In genomic region chrX:17033225-17033624, GRCh38 we compare ENCODE assay signal across 23 cellular contexts.
DNase-seq lines count a peak whose midpoint lies in the region; ATAC-seq, FAIRE-seq and TF ChIP-seq lines count a peak whose summit lies in the region.
"Had no signal": no experiment of that assay in that cellular context is flagged by ENCODE, and none has a peak within 500 bp of the region (broad histone marks: within the 10 kb centered on the region; RNA-seq: fewer than 3 reads in every experiment).

No MANE protein-coding gene starts in this region.

- H2BK12ac ChIP-seq in H1 (ENCODE audit: low read depth, low read length), result no peak overlapping the region

- POLR2A ChIA-PET in H1 (lab: Charles Lee; ENCODE audit: partially characterized antibody), result interaction anchor here (1.2 kb wide), 1 partner anchor 9 kb away, joined by 3 read pairs; no protein-coding TSS in a partner anchor

- H3K23ac ChIP-seq in H1 (ENCODE audit: insufficient read length), result no peak overlapping the region

- H3K4ac ChIP-seq in H1 (replicated peaks; ENCODE audit: insufficient read length, low read depth, low read length), result no peak overlapping the region

- no peak overlapping the region for H3K18ac ChIP-seq in H1 (ENCODE audit: extremely low read depth, low read length)

- H3K9me3 Mint-ChIP-seq in Calu3 (ENCODE audit: low read depth, unreplicated experiment) (no peaks in the 10 kb centered on the region), chondrocyte (ENCODE audit: low read depth) (no peaks in the 10 kb centered on the region)
- H3K9me3 Mint-ChIP-seq: CD14-positive monocyte had no signal

- H3K23me2 ChIP-seq in H1 (ENCODE audit: low read depth, low read length), result no peaks in the 10 kb centered on the region; the same call in 1 of the 2 replicates

- TF ChIP-seq CTCF in Calu3 (IDR thresholded peaks at IDR 0.05; ENCODE audit: unreplicated experiment) (no peak), adrenal gland (IDR thresholded peaks at IDR 0.05) (no peak), H1 (IDR thresholded peaks at IDR 0.05; ENCODE audit: control extremely low read depth in 1 of 3, insufficient read depth in 1 of 3, low read depth in 1 of 3, low read length in 3 of 3) (no peak), stomach (IDR thresholded peaks at IDR 0.05) (no peak), tibial nerve (IDR thresholded peaks at IDR 0.05) (no peak), chondrocyte (IDR thresholded peaks at IDR 0.05) (no peak)

- H2BK20ac ChIP-seq in H1 (ENCODE audit: low read length), result no peak overlapping the region

- H3K27ac Mint-ChIP-seq in Calu3 (ENCODE audit: unreplicated experiment) (peak overlapping the region; percentile 47), chondrocyte (ENCODE audit: unreplicated experiment) (no peak overlapping the region)

- no peak overlapping the region for H3K14ac ChIP-seq in H1 (ENCODE audit: insufficient read length)

- no peaks in the 10 kb centered on the region for H3K79me2 ChIP-seq in H1 (ENCODE audit: control insufficient read depth in 1 of 2, insufficient read depth in 2 of 2, low read length in 2 of 2)

- no peak overlapping the region for H2BK5ac ChIP-seq in H1 (ENCODE audit: low read depth, low read length)

- no peak overlapping the region for H3K9ac ChIP-seq in H1 (replicated peaks in 1 of 4; ENCODE audit: extremely low read depth in 1 of 4, low read depth in 3 of 4, low read length in 3 of 4)
- H3K9ac ChIP-seq: GM23248 had no signal

- H3K27me3 Mint-ChIP-seq in Calu3 (ENCODE audit: unreplicated experiment) (no peaks in the 10 kb centered on the region), chondrocyte (ENCODE audit: low read depth) (peaks cover 6% of the 10 kb centered on the region)

- no peaks in the 10 kb centered on the region for H3K9me3 ChIP-seq in adrenal gland (replicated peaks in 1 of 3)
- no peaks in the 10 kb centered on the region for H3K9me3 ChIP-seq in H1 (ENCODE audit: insufficient read depth in 2 of 2, low read depth in 1 of 2, low read length in 1 of 2)
- H3K9me3 ChIP-seq in stomach, result no peaks in the 10 kb centered on the region
- no peaks in the 10 kb centered on the region for H3K9me3 ChIP-seq in tibial nerve

- TF ChIP-seq EP300 in H1 (IDR thresholded peaks at IDR 0.05; ENCODE audit: borderline replicate concordance in 1 of 2, low read depth in 2 of 2, low read length in 2 of 2), result no peak
- no peak for TF ChIP-seq EP300 in stomach (IDR thresholded peaks at IDR 0.05)
- TF ChIP-seq EP300 in tibial nerve (IDR thresholded peaks at IDR 0.05), result no peak

- H4K20me1 ChIP-seq in H1 (replicated peaks in 1 of 2; ENCODE audit: control insufficient read depth in 1 of 2, insufficient read depth in 2 of 2, low read length in 2 of 2), result no peaks in the 10 kb centered on the region

- H3K4me1 ChIP-seq in adrenal gland (replicated peaks in 1 of 2), result peaks cover 0 to 9% of the 10 kb centered on the region in 2 donors
- no peaks in the 10 kb centered on the region for H3K4me1 ChIP-seq in H1 (replicated peaks in 1 of 4; ENCODE audit: control insufficient read depth in 3 of 4, insufficient read depth in 4 of 4, low read length in 3 of 4)
- peaks cover 8 to 44% (median 9%) of the 10 kb centered on the region in 4 donors for H3K4me1 ChIP-seq in stomach
- peaks cover 0 to 6% (median 0%) of the 10 kb centered on the region in 4 donors for H3K4me1 ChIP-seq in tibial nerve

- no peak overlapping the region for H3K56ac ChIP-seq in H1 (replicated peaks; ENCODE audit: insufficient read length, low read depth, low read length)

- H4K91ac ChIP-seq in H1 (replicated peaks; ENCODE audit: insufficient read length, low read length), result no peak overlapping the region

- no peak overlapping the region for H2AFZ ChIP-seq in H1 (ENCODE audit: low read length)
- H2AFZ ChIP-seq: GM23248 had no signal

- no TSS peak for BruUV-seq in Calu3 (replicated peaks; lab: Mats Ljungman, UMichigan)

- DNase-seq in Calu3, result no peak
- DNase-seq in adrenal gland, result no peak
- no peak for DNase-seq in H1 (ENCODE audit: low read depth in 1 of 2, low spot score in 2 of 2)
- DNase-seq in stomach, result no peak
- no peak for DNase-seq in tibial nerve (ENCODE audit: low spot score in 2 of 2)
- no peak for DNase-seq in caudate nucleus (lab: John Stamatoyannopoulos, UW)
- DNase-seq in chondrocyte (ENCODE audit: low spot score), result no peak
- DNase-seq: COR-L47, DMS53, GM23248, MV-4-11, NCI-H1417 treated with DMSO at 0.1 percent for 48 hours, NCI-H1930, NCI-H2171 treated with DMSO at 0.1 percent for 48 hours, NCI-H774 had no signal

- ATAC-seq in GM19455 (IDR thresholded peaks at IDR 0.05; ENCODE audit: unreplicated experiment), result no peak
- ATAC-seq: HCT116, Panc1, Right ventricle myocardium inferior had no signal

- no peak for TF ChIP-seq RAD21 in H1 (IDR thresholded peaks at IDR 0.05 in 1 of 2, conservative IDR thresholded peaks at IDR 0.05 in 1 of 2; ENCODE audit: low read depth in 2 of 2, low read length in 2 of 2)

- H2BK15ac ChIP-seq in H1 (ENCODE audit: low read length), result no peak overlapping the region

- H3K4me3 Mint-ChIP-seq in Calu3 (ENCODE audit: low read depth, unreplicated experiment) (peak overlapping the region; percentile 3), chondrocyte (ENCODE audit: unreplicated experiment) (no peak overlapping the region)
- H3K4me3 Mint-ChIP-seq: CD14-positive monocyte had no signal

- no peak overlapping the region for H4K8ac ChIP-seq in H1 (ENCODE audit: extremely low read depth, insufficient read depth, low read length)

- no peak overlapping the region for H2BK120ac ChIP-seq in H1 (replicated peaks; ENCODE audit: low read depth, low read length)

- no peak overlapping the region for H2AK5ac ChIP-seq in H1 (ENCODE audit: low read depth, low read length)

- no peak for TF ChIP-seq POLR2A in adrenal gland (IDR thresholded peaks at IDR 0.05)
- no peak for TF ChIP-seq POLR2A in H1 (IDR thresholded peaks at IDR 0.05; ENCODE audit: control extremely low read depth in 1 of 2, low read depth in 2 of 2, low read length in 2 of 2)
- no peak for TF ChIP-seq POLR2A in stomach (IDR thresholded peaks at IDR 0.05)
- no peak for TF ChIP-seq POLR2A in tibial nerve (IDR thresholded peaks at IDR 0.05)

- no peaks in the 10 kb centered on the region for H3K79me1 ChIP-seq in H1 (ENCODE audit: low read depth, low read length)

- H3K27ac ChIP-seq in adrenal gland (peak overlapping the region in 3 of 5 donors; percentile 58 to 85 (median 77)), H1 (ENCODE audit: low read depth, low read length) (no peak overlapping the region), stomach (peak overlapping the region in 3 of 5 donors; percentile 68 to 79 (median 72)), tibial nerve (no peak overlapping the region), caudate nucleus (ENCODE audit: low read depth, low read length) (no peak overlapping the region)
- H3K27ac ChIP-seq: HL-60, SK-N-MC had no signal

- H3K36me3 Mint-ChIP-seq in Calu3 (ENCODE audit: insufficient read depth, unreplicated experiment) (no peaks in the 10 kb centered on the region), chondrocyte (ENCODE audit: low read depth) (peaks cover 2% of the 10 kb centered on the region)

- peaks cover 68% of the 10 kb centered on the region for H3K4me1 Mint-ChIP-seq in Calu3 (ENCODE audit: low read depth, unreplicated experiment)
- H3K4me1 Mint-ChIP-seq in chondrocyte (ENCODE audit: low read depth), result peaks cover 37% of the 10 kb centered on the region

- CTCF ChIA-PET in Calu3 (lab: Charles Lee), result no interaction called here
- CTCF ChIA-PET in H1 (lab: Charles Lee; ENCODE audit: partially characterized antibody), result no interaction called here

- H3K27me3 ChIP-seq in adrenal gland (peaks cover 4% of the 10 kb centered on the region), H1 (replicated peaks in 1 of 4; ENCODE audit: control insufficient read depth in 3 of 4, extremely low read depth in 1 of 4, insufficient read depth in 3 of 4, low read length in 3 of 4) (no peaks in the 10 kb centered on the region), stomach (no peaks in the 10 kb centered on the region), tibial nerve (peaks cover 0 to 5% of the 10 kb centered on the region in 2 donors)

- no peak overlapping the region for H4K5ac ChIP-seq in H1 (ENCODE audit: insufficient read length, low read depth, low read length)

- FAIRE-seq in H1 (lab: Jason Lieb, UNC), result peak; percentile 52
- FAIRE-seq: GM19239 had no signal

- intact Hi-C loops in Calu3 (cut with micrococcal nuclease; ENCODE audit: unreplicated experiment), result loop anchor here (10.0 kb wide), 1 partner anchor 78 kb away; no protein-coding TSS in a partner anchor
- intact Hi-C loops in adrenal gland (cut with DNase I), result no loop called here
- intact Hi-C loops in stomach (cut with DNase I; ENCODE audit: low total_unique reads), result no loop called here

- H3K4me2 ChIP-seq in H1 (ENCODE audit: insufficient read depth in 1 of 2, low read depth in 2 of 2, low read length in 2 of 2), result no peak overlapping the region

- H3K36me3 ChIP-seq in adrenal gland (replicated peaks in 1 of 2), result no peaks in the 10 kb centered on the region
- no peaks in the 10 kb centered on the region for H3K36me3 ChIP-seq in H1 (ENCODE audit: control insufficient read depth in 2 of 4, insufficient read depth in 4 of 4, low read length in 3 of 4)
- no peaks in the 10 kb centered on the region for H3K36me3 ChIP-seq in stomach
- no peaks in the 10 kb centered on the region for H3K36me3 ChIP-seq in tibial nerve

- H3K4me3 ChIP-seq in adrenal gland, result no peak overlapping the region
- H3K4me3 ChIP-seq in H1 (ENCODE audit: extremely low read depth in 1 of 4, insufficient read depth in 2 of 4, low read depth in 3 of 4, low read length in 4 of 4), result no peak overlapping the region
- H3K4me3 ChIP-seq in stomach, result no peak overlapping the region
- no peak overlapping the region for H3K4me3 ChIP-seq in tibial nerve
- H3K4me3 ChIP-seq: GM23248, SK-N-MC had no signal

TF ChIP-seq in H1, 55 proteins besides CTCF, POLR2A, EP300 and RAD21:
- TF ChIP-seq SRF (IDR thresholded peaks at IDR 0.05; ENCODE audit: low read depth, low read length) (no peak), FOSL1 (IDR thresholded peaks at IDR 0.05; ENCODE audit: insufficient read depth, low read depth, low read length) (no peak), GABPA (IDR thresholded peaks at IDR 0.05; ENCODE audit: borderline replicate concordance, insufficient read depth, low read length) (no peak), TBP (IDR thresholded peaks at IDR 0.05; ENCODE audit: low read depth, low read length) (no peak), ZNF274 (IDR thresholded peaks at IDR 0.05; ENCODE audit: borderline replicate concordance, extremely low read depth, low read length) (no peak), RBBP5 (IDR thresholded peaks at IDR 0.05; ENCODE audit: borderline replicate concordance, low read depth, low read length) (no peak), CTBP2 (IDR thresholded peaks at IDR 0.05; ENCODE audit: borderline replicate concordance, insufficient read depth, insufficient read length, low read length) (no peak)
- TF ChIP-seq, protein P1, sequence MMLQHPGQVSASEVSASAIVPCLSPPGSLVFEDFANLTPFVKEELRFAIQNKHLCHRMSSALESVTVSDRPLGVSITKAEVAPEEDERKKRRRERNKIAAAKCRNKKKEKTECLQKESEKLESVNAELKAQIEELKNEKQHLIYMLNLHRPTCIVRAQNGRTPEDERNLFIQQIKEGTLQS (IDR thresholded peaks at IDR 0.05; ENCODE audit: insufficient read depth, low read depth, low read length), result no peak

Comparison
In these comparisons a context has a peak if more than half of its experiments do, and no peak if none do; other contexts are left out.
1. H3K27ac ChIP-seq: peak in adrenal gland (3 of 5) and stomach (3 of 5); none in H1 (single experiment), tibial nerve (0 of 4) and caudate nucleus (single experiment).